Comparison of ENCODE assay signal across 21 cellular contexts in the genomic region with DNA sequence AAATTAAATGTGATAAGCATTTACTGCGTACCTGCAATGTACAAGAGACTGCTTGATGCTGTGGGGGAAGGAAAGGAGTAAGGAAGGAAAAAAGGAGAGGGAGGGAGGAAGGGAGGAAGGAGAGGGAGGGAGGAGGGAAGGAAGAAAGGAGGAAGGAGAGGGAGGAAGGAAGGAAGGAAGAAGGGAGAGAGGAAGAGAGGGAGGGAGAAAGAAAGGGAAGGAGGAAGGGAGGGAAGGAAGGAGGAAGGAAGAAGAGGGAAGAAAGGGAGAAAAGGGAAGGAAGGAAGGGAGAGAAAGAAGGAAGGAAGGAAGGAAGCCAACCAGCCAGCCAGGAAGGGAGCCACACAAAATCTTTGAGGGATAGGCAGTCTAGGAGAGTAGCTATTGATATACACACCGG. TPM values are rescaled to one million over a fixed set of nuclear protein-coding genes. Genes with fewer than 3 reads are reported as not detected.
DNase-seq lines count a peak whose midpoint lies in the region; ATAC-seq lines count a peak whose summit lies in the region.
"Had no signal": no experiment of that assay in that cellular context is flagged by ENCODE, and none has a peak within 500 bp of the region (broad histone marks: within the 10 kb centered on the region; RNA-seq: fewer than 3 reads in every experiment).

No MANE protein-coding gene starts in this region.

- no peak for DNase-seq in T-helper 2 cell treated with Interferon-gamma antibody and Interleukin-4, amounts not matched to agents 5 μg/mL and 100 μg/mL, for 36 hours (ENCODE audit: low spot score)
- DNase-seq in T-helper 2 cell (no peak), right cardiac atrium (no peak), NCI-H1930 (lab: John Stamatoyannopoulos, UW) (no peak)
- no peak for DNase-seq in stimulated activated naive B cell treated with anti-CD40 and anti-IgM and Interleukin-4, amounts not matched to agents 10 μg/mL and 1 μg/mL and 100 μg/mL, for 72 hours
- no peak for DNase-seq in stimulated activated CD4-positive, alpha-beta T cell treated with anti-CD3 and anti-CD28 coated beads, Interleukin-2, amount 100 ng/mL, for 24 hours
- DNase-seq: CD4-positive, alpha-beta T cell; DMS153; GDM1; GM23248; NCI-H1105 treated with DMSO at 0.1 percent for 48 hours; NCI-H1694 treated with DMSO at 0.1 percent for 48 hours; NCI-H2227 treated with DMSO at 0.1 percent for 48 hours; NCI-H524; SHP77 had no signal

- ATAC-seq in stimulated activated naive B cell treated with anti-CD40 and anti-IgM and Interleukin-4, amounts not matched to agents 10 μg/mL and 1 μg/mL and 100 μg/mL, for 72 hours (replicated peaks) = no peak
- no peak for ATAC-seq in right cardiac atrium

- H3K36me3 ChIP-seq in KOPT-K1 (ENCODE audit: insufficient read depth, low read length) = peaks cover 78% of the 10 kb centered on the region
- H3K36me3 ChIP-seq: HAP-1 had no signal

- no peak overlapping the region for H3K4me3 ChIP-seq in right cardiac atrium (ENCODE audit: low read length)
- H3K4me3 ChIP-seq: GM23248, HAP-1 had no signal

- no peaks in the 10 kb centered on the region for H3K9me3 Mint-ChIP-seq in T-helper 2 cell treated with Interferon-gamma antibody and Interleukin-4, amounts not matched to agents 5 μg/mL and 100 μg/mL, for 36 hours
- no peaks in the 10 kb centered on the region for H3K9me3 Mint-ChIP-seq in dendritic cell treated with granulocyte-macrophage colony-stimulating factor and Interleukin-4, amounts not matched to agents 40 ng/mL and 50 ng/mL, for 4 days
- H3K9me3 Mint-ChIP-seq in stimulated activated naive B cell treated with anti-CD40 and anti-IgM and Interleukin-4, amounts not matched to agents 10 μg/mL and 1 μg/mL and 100 μg/mL, for 72 hours = no peaks in the 10 kb centered on the region
- H3K9me3 Mint-ChIP-seq: CD4-positive, alpha-beta T cell had no signal

- WGBS in right cardiac atrium = 79% methylated on average over 2 of the region's 2 CpGs

- intact Hi-C loops in dendritic cell treated with granulocyte-macrophage colony-stimulating factor and Interleukin-4, amounts not matched to agents 40 ng/mL and 50 ng/mL, for 4 days (cut with micrococcal nuclease) = loop anchor here (10.0 kb wide), 1 partner anchor 53 kb away; no protein-coding TSS in a partner anchor
- intact Hi-C loops in right cardiac atrium (cut with DNase I) = loop anchor here in 3 of 4 donors (5.0 to 10.0 kb wide), 5 partner anchors 133 to 236 kb away; a partner anchor contains a TSS

- peaks cover 29% of the 10 kb centered on the region for H3K4me1 Mint-ChIP-seq in T-helper 2 cell treated with Interferon-gamma antibody and Interleukin-4, amounts not matched to agents 5 μg/mL and 100 μg/mL, for 36 hours (ENCODE audit: low read depth)
- H3K4me1 Mint-ChIP-seq in dendritic cell treated with granulocyte-macrophage colony-stimulating factor and Interleukin-4, amounts not matched to agents 40 ng/mL and 50 ng/mL, for 4 days (ENCODE audit: low read depth) = peaks cover 26% of the 10 kb centered on the region
- peaks cover 5 to 6% of the 10 kb centered on the region in 2 donors for H3K4me1 Mint-ChIP-seq in stimulated activated naive B cell treated with anti-CD40 and anti-IgM and Interleukin-4, amounts not matched to agents 10 μg/mL and 1 μg/mL and 100 μg/mL, for 72 hours

- H3K27ac ChIP-seq in KOPT-K1 (ENCODE audit: low read depth, low read length, poor library complexity, severe bottlenecking) (peak overlapping the region; percentile 91), right cardiac atrium (ENCODE audit: low read length) (no peak overlapping the region)
- H3K27ac ChIP-seq: GM23248 had no signal

- peak overlapping the region; percentile 51 for H3K27ac Mint-ChIP-seq in T-helper 2 cell treated with Interferon-gamma antibody and Interleukin-4, amounts not matched to agents 5 μg/mL and 100 μg/mL, for 36 hours
- peak overlapping the region; percentile 65 for H3K27ac Mint-ChIP-seq in dendritic cell treated with granulocyte-macrophage colony-stimulating factor and Interleukin-4, amounts not matched to agents 40 ng/mL and 50 ng/mL, for 4 days
- peak overlapping the region; percentile 78 for H3K27ac Mint-ChIP-seq in stimulated activated naive B cell treated with anti-CD40 and anti-IgM and Interleukin-4, amounts not matched to agents 10 μg/mL and 1 μg/mL and 100 μg/mL, for 72 hours
- H3K27ac Mint-ChIP-seq: CD4-positive, alpha-beta T cell had no signal

- H3K27me3 Mint-ChIP-seq in T-helper 2 cell treated with Interferon-gamma antibody and Interleukin-4, amounts not matched to agents 5 μg/mL and 100 μg/mL, for 36 hours (ENCODE audit: low read depth) = no peaks in the 10 kb centered on the region
- H3K27me3 Mint-ChIP-seq in dendritic cell treated with granulocyte-macrophage colony-stimulating factor and Interleukin-4, amounts not matched to agents 40 ng/mL and 50 ng/mL, for 4 days = no peaks in the 10 kb centered on the region
- H3K27me3 Mint-ChIP-seq in stimulated activated naive B cell treated with anti-CD40 and anti-IgM and Interleukin-4, amounts not matched to agents 10 μg/mL and 1 μg/mL and 100 μg/mL, for 72 hours = no peaks in the 10 kb centered on the region
- H3K27me3 Mint-ChIP-seq: CD4-positive, alpha-beta T cell had no signal

- H3K27me3 ChIP-seq in right cardiac atrium (ENCODE audit: control insufficient read depth, insufficient read depth) = no peaks in the 10 kb centered on the region
- H3K27me3 ChIP-seq: BE2C had no signal

- H3K4me1 ChIP-seq in right cardiac atrium (ENCODE audit: control insufficient read depth, insufficient read depth, low read length) = no peaks in the 10 kb centered on the region
- H3K4me1 ChIP-seq: HAP-1 had no signal

- H3K9me3 ChIP-seq in KOPT-K1 (ENCODE audit: insufficient read depth, low read length, poor library complexity, severe bottlenecking) = no peaks in the 10 kb centered on the region
- no peaks in the 10 kb centered on the region for H3K9me3 ChIP-seq in right cardiac atrium (ENCODE audit: control insufficient read depth, low read length)
- H3K9me3 ChIP-seq: BE2C, HAP-1 had no signal

- no peak overlapping the region for H3K4me3 Mint-ChIP-seq in T-helper 2 cell treated with Interferon-gamma antibody and Interleukin-4, amounts not matched to agents 5 μg/mL and 100 μg/mL, for 36 hours
- no peak overlapping the region for H3K4me3 Mint-ChIP-seq in dendritic cell treated with granulocyte-macrophage colony-stimulating factor and Interleukin-4, amounts not matched to agents 40 ng/mL and 50 ng/mL, for 4 days
- no peak overlapping the region for H3K4me3 Mint-ChIP-seq in stimulated activated naive B cell treated with anti-CD40 and anti-IgM and Interleukin-4, amounts not matched to agents 10 μg/mL and 1 μg/mL and 100 μg/mL, for 72 hours
- H3K4me3 Mint-ChIP-seq: CD4-positive, alpha-beta T cell had no signal

- peaks cover 36% of the 10 kb centered on the region for H3K36me3 Mint-ChIP-seq in T-helper 2 cell treated with Interferon-gamma antibody and Interleukin-4, amounts not matched to agents 5 μg/mL and 100 μg/mL, for 36 hours (ENCODE audit: low read depth)
- peaks cover 94% of the 10 kb centered on the region for H3K36me3 Mint-ChIP-seq in dendritic cell treated with granulocyte-macrophage colony-stimulating factor and Interleukin-4, amounts not matched to agents 40 ng/mL and 50 ng/mL, for 4 days (ENCODE audit: low read depth)
- H3K36me3 Mint-ChIP-seq in stimulated activated naive B cell treated with anti-CD40 and anti-IgM and Interleukin-4, amounts not matched to agents 10 μg/mL and 1 μg/mL and 100 μg/mL, for 72 hours = peaks cover 23 to 58% of the 10 kb centered on the region in 2 donors

RNA-seq across cellular contexts. Expression of a gene that starts 44.0 kb away (rescaled TPM):
- total RNA-seq in right cardiac atrium = 100 to 1,000 TPM in 3 of 4 donors, 10 to 100 TPM in 1; 74.5 to 184 (median 123) TPM
- polyA plus RNA-seq in right cardiac atrium = 96.3 TPM
- total RNA-seq: A172, Daoy, GM23248 had no signal
- polyA plus RNA-seq: GM23248 had no signal
